Comparison of ENCODE assay signal across 14 cellular contexts in the genomic region with DNA sequence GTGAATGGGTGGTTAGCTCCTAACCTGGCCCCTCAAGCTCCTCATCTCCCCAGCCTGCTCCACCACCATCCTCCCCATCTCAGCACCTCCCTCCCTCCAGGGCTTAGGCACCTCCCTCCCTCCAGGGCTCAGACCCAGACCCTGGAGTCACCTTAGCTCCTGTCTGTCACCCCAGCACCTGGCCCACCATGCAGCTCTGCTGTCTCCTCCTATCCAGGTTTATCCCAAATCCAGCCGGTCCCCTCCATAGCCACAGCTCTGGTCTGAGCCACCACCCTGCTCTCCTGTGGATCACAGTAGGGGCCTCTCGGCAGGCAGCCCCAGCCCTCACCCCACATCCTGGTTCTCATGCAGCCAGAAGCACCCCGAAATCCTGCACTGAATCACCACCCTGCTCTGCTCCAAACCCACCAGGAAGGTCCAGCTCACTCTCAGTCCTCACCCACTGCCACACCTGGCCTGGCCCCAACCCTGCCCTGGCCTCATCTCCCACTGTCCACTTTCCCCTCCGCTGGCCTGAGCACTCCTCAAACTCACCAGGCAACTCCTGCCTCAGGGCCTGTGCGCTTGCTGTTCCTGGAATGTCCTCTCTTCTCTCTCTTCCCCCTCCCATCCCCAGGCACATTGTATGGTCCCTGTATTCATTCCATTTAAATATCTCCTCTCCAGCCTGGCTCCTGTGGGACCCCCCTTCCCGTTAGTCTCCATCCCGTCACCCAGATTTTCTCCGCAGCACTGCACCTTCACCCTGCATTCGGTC.
"Had no signal": no experiment of that assay in that cellular context is flagged by ENCODE, and none has a peak within 500 bp of the region (broad histone marks: within the 10 kb centered on the region; RNA-seq: fewer than 3 reads in every experiment).

No MANE protein-coding gene starts in this region.

- H3K4me3 Mint-ChIP-seq: activated naive CD4-positive, alpha-beta T cell treated with anti-CD3 and anti-CD28 coated beads, Interleukin-2, amount 50 U/mL, for 24 hours; stimulated activated effector memory CD8-positive, alpha-beta T cell treated with anti-CD3 and anti-CD28 coated beads, Interleukin-12 subunit alpha, Interleukin-12 subunit beta, amount 100 ng/mL, for 72 hours had no signal

- H3K9me3 Mint-ChIP-seq: activated naive CD4-positive, alpha-beta T cell treated with anti-CD3 and anti-CD28 coated beads, Interleukin-2, amount 50 U/mL, for 24 hours; stimulated activated effector memory CD8-positive, alpha-beta T cell treated with anti-CD3 and anti-CD28 coated beads, Interleukin-12 subunit alpha, Interleukin-12 subunit beta, amount 100 ng/mL, for 72 hours had no signal

- H3K4me3 ChIP-seq: breast epithelium, left lung, prostate gland, smooth muscle cell, thyroid gland, vagina had no signal

- H3K4me2 ChIP-seq: smooth muscle cell had no signal

- H3K4me1 ChIP-seq: prostate gland had no signal

- H3K36me3 ChIP-seq: breast epithelium, left lung, neutrophil, prostate gland, thyroid gland, vagina had no signal

- H3K27me3 ChIP-seq: breast epithelium, thyroid gland, vagina had no signal

- H3K9me3 ChIP-seq: breast epithelium, left lung, neutrophil, prostate gland, thyroid gland, vagina had no signal

- DNase-seq: activated CD4-positive, CD25-positive, alpha-beta regulatory T cell; amniotic stem cell; dermis blood vessel endothelial cell; foreskin melanocyte; T-helper 1 cell; thyroid gland had no signal

- H3K27ac Mint-ChIP-seq: activated naive CD4-positive, alpha-beta T cell treated with anti-CD3 and anti-CD28 coated beads, Interleukin-2, amount 50 U/mL, for 24 hours had no signal

- H3K27me3 Mint-ChIP-seq: activated naive CD4-positive, alpha-beta T cell treated with anti-CD3 and anti-CD28 coated beads, Interleukin-2, amount 50 U/mL, for 24 hours had no signal

- H3K27ac ChIP-seq: breast epithelium, left lung, neutrophil, prostate gland, thyroid gland, vagina had no signal

- H3K36me3 Mint-ChIP-seq: activated naive CD4-positive, alpha-beta T cell treated with anti-CD3 and anti-CD28 coated beads, Interleukin-2, amount 50 U/mL, for 24 hours; stimulated activated effector memory CD8-positive, alpha-beta T cell treated with anti-CD3 and anti-CD28 coated beads, Interleukin-12 subunit alpha, Interleukin-12 subunit beta, amount 100 ng/mL, for 72 hours had no signal

- ATAC-seq: left lung; stimulated activated effector memory CD8-positive, alpha-beta T cell treated with anti-CD3 and anti-CD28 coated beads, Interleukin-12 subunit alpha, Interleukin-12 subunit beta, amount 100 ng/mL, for 72 hours had no signal
